Comparison of ENCODE assay signal across 18 cellular contexts in genomic region chr20:17500826-17501225, GRCh38. TPM values are rescaled to one million over a fixed set of nuclear protein-coding genes. Genes with fewer than 3 reads are reported as not detected.
DNase-seq lines count a peak whose midpoint lies in the region; TF ChIP-seq lines count a peak whose summit lies in the region.
"Had no signal": no experiment of that assay in that cellular context is flagged by ENCODE, and none has a peak within 500 bp of the region (broad histone marks: within the 10 kb centered on the region; RNA-seq: fewer than 3 reads in every experiment).

No MANE protein-coding gene starts in this region.

- H3K36me3 ChIP-seq in thyroid gland = no peaks in the 10 kb centered on the region
- H3K36me3 ChIP-seq in vagina = no peaks in the 10 kb centered on the region
- H3K36me3 ChIP-seq: MG63, SJSA1 had no signal

- TF ChIP-seq CTCF in coronary artery (IDR thresholded peaks at IDR 0.05) (no peak), osteocyte (IDR thresholded peaks at IDR 0.05) (no peak), thyroid gland (IDR thresholded peaks at IDR 0.05) (no peak), vagina (IDR thresholded peaks at IDR 0.05) (no peak)

- H3K9me3 Mint-ChIP-seq in osteocyte (ENCODE audit: unreplicated experiment) = no peaks in the 10 kb centered on the region
- H3K9me3 Mint-ChIP-seq: CD4-positive, alpha-beta T cell had no signal

- no peaks in the 10 kb centered on the region for H3K9me3 ChIP-seq in thyroid gland
- H3K9me3 ChIP-seq in vagina = no peaks in the 10 kb centered on the region
- H3K9me3 ChIP-seq: MG63, SJSA1 had no signal

- TF ChIP-seq POLR2A in thyroid gland (IDR thresholded peaks at IDR 0.05) = peak in 1 of 2 donors; percentile 14
- no peak for TF ChIP-seq POLR2A in vagina (IDR thresholded peaks at IDR 0.05)

- H3K27me3 ChIP-seq in thyroid gland (no peaks in the 10 kb centered on the region), vagina (no peaks in the 10 kb centered on the region)
- H3K27me3 ChIP-seq: MG63, SJSA1 had no signal

- no peak overlapping the region for H3K4me3 Mint-ChIP-seq in osteocyte (ENCODE audit: unreplicated experiment)
- H3K4me3 Mint-ChIP-seq: CD4-positive, alpha-beta T cell had no signal

- no peak overlapping the region for H3K4me3 ChIP-seq in coronary artery
- no peak overlapping the region for H3K4me3 ChIP-seq in thyroid gland (replicated peaks in 1 of 3)
- H3K4me3 ChIP-seq in vagina = no peak overlapping the region
- H3K4me3 ChIP-seq: MG63, SJSA1 had no signal

- no peaks in the 10 kb centered on the region for H3K36me3 Mint-ChIP-seq in osteocyte (ENCODE audit: unreplicated experiment)

- no peak overlapping the region for H3K27ac ChIP-seq in coronary artery
- H3K27ac ChIP-seq in thyroid gland = peak overlapping the region in 2 of 3 donors; percentile 33 to 37
- H3K27ac ChIP-seq in vagina = no peak overlapping the region
- H3K27ac ChIP-seq: SJSA1 had no signal

- peak; percentile 46 for DNase-seq in activated effector memory CD4-positive, alpha-beta T cell treated with anti-CD3 and anti-CD28 coated beads, Interleukin-2, amount 50 U/mL, for 16 hours
- no peak for DNase-seq in activated effector memory CD4-positive, alpha-beta T cell treated with Interleukin-2 at 50 U/mL for 16 hours
- DNase-seq in coronary artery (ENCODE audit: low spot score) = peak; percentile 65
- DNase-seq in osteocyte (ENCODE audit: extremely low spot score, unreplicated experiment) = peak; percentile 54
- DNase-seq in thyroid gland = peak; percentile 75 to 80
- no peak for DNase-seq in vagina (ENCODE audit: extremely low spot score in 2 of 2)
- no peak for DNase-seq in CD1c-positive myeloid dendritic cell (ENCODE audit: extremely low spot score)
- no peak for DNase-seq in LoVo (ENCODE audit: low spot score)
- DNase-seq: CD4-positive, alpha-beta T cell; KBM-7; MG63; NCI-H1105 treated with DMSO at 0.1 percent for 48 hours; NCI-H2029 treated with DMSO at 0.1 percent for 48 hours; NCI-H446 treated with DMSO at 0.1 percent for 48 hours; NCI-H526 treated with DMSO at 0.1 percent for 48 hours; Right ventricle myocardium superior; RPMI8226 had no signal

- H3K4me1 Mint-ChIP-seq in osteocyte (ENCODE audit: unreplicated experiment) = peaks cover 17% of the 10 kb centered on the region

- no peak overlapping the region for H3K27ac Mint-ChIP-seq in osteocyte (ENCODE audit: unreplicated experiment)
- H3K27ac Mint-ChIP-seq: CD4-positive, alpha-beta T cell had no signal

- 41 to 44% methylated on average over 7 of the region's 7 CpGs for WGBS in thyroid gland, 2 donors

- intact Hi-C loops in thyroid gland (cut with DNase I) (loop anchor here (10.0 kb wide), 2 partner anchors 394 to 494 kb away; no protein-coding TSS in a partner anchor), vagina (cut with DNase I) (loop anchor here (10.0 kb wide), 1 partner anchor 494 kb away; no protein-coding TSS in a partner anchor)

- H3K4me1 ChIP-seq in thyroid gland = peaks cover 10 to 14% of the 10 kb centered on the region in 2 donors
- H3K4me1 ChIP-seq in vagina = peaks cover 14% of the 10 kb centered on the region

- H3K27me3 Mint-ChIP-seq in osteocyte (ENCODE audit: unreplicated experiment) = no peaks in the 10 kb centered on the region
- H3K27me3 Mint-ChIP-seq: CD4-positive, alpha-beta T cell had no signal

RNA-seq across cellular contexts. Expression of gene BFSP1, which starts 30.4 kb away (rescaled TPM):
- total RNA-seq in osteocyte (12.6 and 13.8 TPM in 2 replicates), thyroid gland (1 to 10 TPM; 2.7 to 8.7 (median 4.2) TPM), vagina (0.49 TPM)

Comparison
In these comparisons a context has a peak if more than half of its experiments do, and no peak if none do; other contexts are left out.
1. DNase-seq: peak in activated effector memory CD4-positive, alpha-beta T cell treated with anti-CD3 and anti-CD28 coated beads, Interleukin-2, amount 50 U/mL, for 16 hours (single experiment), coronary artery (single experiment), osteocyte (single experiment) and thyroid gland (2 of 2); none in activated effector memory CD4-positive, alpha-beta T cell treated with Interleukin-2 at 50 U/mL for 16 hours (single experiment), vagina (0 of 2), CD1c-positive myeloid dendritic cell (single experiment) and LoVo (single experiment).
2. H3K27ac ChIP-seq: peak in thyroid gland (2 of 3); none in coronary artery (0 of 2) and vagina (single experiment).